Comparison of ENCODE assay signal across 25 cellular contexts in the genomic region with DNA sequence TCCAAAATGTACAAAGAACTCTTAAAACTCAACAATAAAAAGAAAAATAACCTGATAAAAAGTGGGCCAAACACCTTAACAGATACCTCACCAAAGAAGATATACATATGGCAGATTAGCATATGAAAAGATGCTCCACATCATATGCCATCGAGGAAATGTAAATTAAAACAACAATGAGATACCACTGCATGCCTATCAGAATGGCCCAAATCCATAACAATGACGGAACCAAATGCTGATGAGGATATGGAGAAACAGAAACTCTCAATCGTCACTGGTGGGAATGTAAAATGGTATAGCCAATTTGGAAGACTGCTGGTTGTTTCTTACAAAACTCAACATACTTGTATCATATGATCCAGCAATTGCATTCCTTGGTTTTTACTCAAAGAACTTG.
"Had no signal": no experiment of that assay in that cellular context is flagged by ENCODE, and none has a peak within 500 bp of the region (broad histone marks: within the 10 kb centered on the region; RNA-seq: fewer than 3 reads in every experiment).

No MANE protein-coding gene starts in this region.

- H3K36me3 ChIP-seq: neural progenitor cell, pancreas, right lobe of liver, sigmoid colon, stomach, thoracic aorta, thyroid gland, tibial nerve, upper lobe of left lung, vagina had no signal

- H3K4me3 ChIP-seq: neural progenitor cell, pancreas, psoas muscle, right lobe of liver, sigmoid colon, stomach, thoracic aorta, thyroid gland, tibial nerve, upper lobe of left lung, vagina had no signal

- H3K27ac ChIP-seq: neural progenitor cell, pancreas, psoas muscle, right lobe of liver, sigmoid colon, stomach, thoracic aorta, thyroid gland, tibial nerve, upper lobe of left lung, vagina had no signal

- H3K27me3 ChIP-seq: neural progenitor cell, pancreas, right lobe of liver, sigmoid colon, stomach, thyroid gland, tibial nerve, upper lobe of left lung, vagina had no signal

- H3K9me3 Mint-ChIP-seq: natural killer cell; nephron; neural progenitor cell; stimulated activated effector memory CD8-positive, alpha-beta T cell treated with anti-CD3 and anti-CD28 coated beads, Interleukin-12 subunit alpha, Interleukin-12 subunit beta, amount 100 ng/mL, for 72 hours; stimulated activated naive CD8-positive, alpha-beta T cell treated with anti-CD3 and anti-CD28 coated beads, Interleukin-15, Interleukin-2, amounts not matched to agents 100 ng/mL and 50 ng/mL, for 24 hours had no signal

- H3K4me1 ChIP-seq: pancreas, psoas muscle, right lobe of liver, sigmoid colon, stomach, thyroid gland, tibial nerve, upper lobe of left lung, vagina had no signal

- H3K9me3 ChIP-seq: pancreas, psoas muscle, right lobe of liver, sigmoid colon, stomach, thoracic aorta, thyroid gland, tibial nerve, upper lobe of left lung, vagina had no signal

- H3K4me2 ChIP-seq: neural progenitor cell had no signal

- H3K36me3 Mint-ChIP-seq: natural killer cell; neural progenitor cell; stimulated activated effector memory CD8-positive, alpha-beta T cell treated with anti-CD3 and anti-CD28 coated beads, Interleukin-12 subunit alpha, Interleukin-12 subunit beta, amount 100 ng/mL, for 72 hours; stimulated activated naive B cell treated with anti-CD40 and anti-IgM and Interleukin-4, amounts not matched to agents 10 μg/mL and 1 μg/mL and 100 μg/mL, for 72 hours had no signal

- DNase-seq: natural killer cell; occipital lobe; pancreas; psoas muscle; right cardiac atrium; right lobe of liver; sigmoid colon; small intestine; stimulated activated CD4-positive, alpha-beta T cell treated with anti-CD3 and anti-CD28 coated beads, Interleukin-15, amount 100 ng/mL, for 24 hours; stimulated activated CD4-positive, alpha-beta T cell treated with anti-CD3 and anti-CD28 coated beads, Interleukin-2, amount 100 ng/mL, for 24 hours; stimulated activated CD4-positive, alpha-beta T cell treated with anti-CD3 and anti-CD28 coated beads, Interleukin-2, amount 100 ng/mL, for 48 hours; stimulated activated CD4-positive, alpha-beta T cell treated with anti-CD3 and anti-CD28 coated beads, Interleukin-4, amount 100 ng/mL, for 24 hours; stimulated activated naive B cell treated with anti-CD40 and anti-IgM and Interleukin-4, amounts not matched to agents 10 μg/mL and 1 μg/mL and 100 μg/mL, for 72 hours; stimulated activated naive CD4-positive, alpha-beta T cell treated with Interleukin-2 at 50 U/mL for 16 hours; stomach; thyroid gland; trophoblast cell; upper lobe of left lung had no signal

- H2AFZ ChIP-seq: neural progenitor cell had no signal

- H3K27ac Mint-ChIP-seq: natural killer cell; nephron; neural progenitor cell; stimulated activated effector memory CD8-positive, alpha-beta T cell treated with anti-CD3 and anti-CD28 coated beads, Interleukin-12 subunit alpha, Interleukin-12 subunit beta, amount 100 ng/mL, for 72 hours; stimulated activated naive B cell treated with anti-CD40 and anti-IgM and Interleukin-4, amounts not matched to agents 10 μg/mL and 1 μg/mL and 100 μg/mL, for 72 hours; stimulated activated naive CD8-positive, alpha-beta T cell treated with anti-CD3 and anti-CD28 coated beads, Interleukin-15, Interleukin-2, amounts not matched to agents 100 ng/mL and 50 ng/mL, for 24 hours had no signal

- ATAC-seq: natural killer cell; pancreas; psoas muscle; right cardiac atrium; right lobe of liver; stimulated activated effector memory CD8-positive, alpha-beta T cell treated with anti-CD3 and anti-CD28 coated beads, Interleukin-12 subunit alpha, Interleukin-12 subunit beta, amount 100 ng/mL, for 72 hours; stimulated activated naive B cell treated with anti-CD40 and anti-IgM and Interleukin-4, amounts not matched to agents 10 μg/mL and 1 μg/mL and 100 μg/mL, for 72 hours had no signal

- H3K4me3 Mint-ChIP-seq: natural killer cell; nephron; neural progenitor cell; stimulated activated effector memory CD8-positive, alpha-beta T cell treated with anti-CD3 and anti-CD28 coated beads, Interleukin-12 subunit alpha, Interleukin-12 subunit beta, amount 100 ng/mL, for 72 hours; stimulated activated naive B cell treated with anti-CD40 and anti-IgM and Interleukin-4, amounts not matched to agents 10 μg/mL and 1 μg/mL and 100 μg/mL, for 72 hours; stimulated activated naive CD8-positive, alpha-beta T cell treated with anti-CD3 and anti-CD28 coated beads, Interleukin-15, Interleukin-2, amounts not matched to agents 100 ng/mL and 50 ng/mL, for 24 hours had no signal

- H3K4me1 Mint-ChIP-seq: natural killer cell; nephron; stimulated activated effector memory CD8-positive, alpha-beta T cell treated with anti-CD3 and anti-CD28 coated beads, Interleukin-12 subunit alpha, Interleukin-12 subunit beta, amount 100 ng/mL, for 72 hours had no signal

- H3K9ac ChIP-seq: neural progenitor cell had no signal
